Comparison of ENCODE assay signal across 28 cellular contexts in the genomic region with DNA sequence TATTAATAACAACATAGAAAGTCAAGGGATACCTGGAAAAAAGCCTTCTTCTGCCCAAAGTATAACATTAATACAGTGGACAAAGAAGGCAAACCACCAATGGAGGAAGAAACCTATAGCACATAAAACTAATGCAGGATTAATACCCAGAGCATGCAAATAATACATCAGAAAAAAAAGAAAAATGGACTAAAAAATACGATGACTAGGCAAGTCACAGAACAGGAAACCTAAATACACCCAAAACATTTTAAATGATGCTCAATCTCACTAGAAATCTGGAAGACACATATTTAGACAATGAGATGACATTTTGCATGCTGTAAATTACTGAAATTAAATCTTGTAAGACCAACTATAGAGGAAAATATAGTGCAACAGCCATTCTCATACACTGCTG.
"Had no signal": no experiment of that assay in that cellular context is flagged by ENCODE, and none has a peak within 500 bp of the region (broad histone marks: within the 10 kb centered on the region; RNA-seq: fewer than 3 reads in every experiment).

No MANE protein-coding gene starts in this region.

- H3K9me3 Mint-ChIP-seq: activated T-helper 1 cell treated with anti-CD3 and anti-CD28 coated beads, Interleukin-12 subunit alpha, Interleukin-12 subunit beta, Interleukin-2, Interleukin-4 antibody, amounts not matched to agents 30 ng/mL and 10 ng/mL and 1 ng/mL, durations not matched to agents 14 hours and 24 hours and 36 hours had no signal

- H3K4me1 ChIP-seq: left lung, lower lobe of right lung, testis had no signal

- DNase-seq: activated CD4-positive, alpha-beta T cell treated with anti-CD3 and anti-CD28 coated beads for 4 hours; activated CD4-positive, alpha-beta T cell treated with anti-CD3 and anti-CD28 coated beads, Interleukin-2, amount 50 U/mL, for 4 hours; activated gamma-delta T cell; activated naive CD8-positive, alpha-beta T cell treated with anti-CD3 and anti-CD28 coated beads, Interleukin-2, amount 10 ng/mL, durations not matched to agents 7 days and 5 days; activated T-cell treated with anti-CD3 and anti-CD28 coated beads, Interleukin-2, amount 50 U/mL, for 1 hour; amniotic stem cell; caudate nucleus; cortex of kidney; foreskin fibroblast; left lung; lower lobe of right lung; mesendoderm; mucosa of descending colon; nephron progenitor cell; ovary; stimulated activated CD4-positive, alpha-beta T cell treated with anti-CD3 and anti-CD28 coated beads, Interleukin-12 subunit alpha, Interleukin-12 subunit beta, amount 100 ng/mL, for 4 hours; stimulated activated CD4-positive, alpha-beta T cell treated with anti-CD3 and anti-CD28 coated beads, Interleukin-4, amount 100 ng/mL, for 1 hour; stimulated activated naive CD8-positive, alpha-beta T cell treated with anti-CD3 and anti-CD28 coated beads, Interleukin-15, Interleukin-2, amounts not matched to agents 100 U/mL and 50 U/mL, for 24 hours; T-helper 1 cell; testis; transverse colon had no signal

- H3K27me3 ChIP-seq: left lung, neutrophil, ovary, testis, transverse colon had no signal

- H3K36me3 ChIP-seq: ovary had no signal

- H3K27ac ChIP-seq: left lung, lower lobe of right lung, neutrophil, ovary, skin epidermis, testis, transverse colon had no signal

- ATAC-seq: left lung; lower lobe of right lung; mucosa of descending colon; sciatic nerve; stimulated activated naive CD8-positive, alpha-beta T cell treated with anti-CD3 and anti-CD28 coated beads, Interleukin-15, Interleukin-2, amounts not matched to agents 100 U/mL and 50 U/mL, for 24 hours had no signal

- H3K4me1 Mint-ChIP-seq: nephron progenitor cell had no signal

- FAIRE-seq: endothelial cell of umbilical vein, islet of Langerhans had no signal

- H3K4me3 Mint-ChIP-seq: activated naive CD8-positive, alpha-beta T cell treated with anti-CD3 and anti-CD28 coated beads, Interleukin-2, amount 10 ng/mL, durations not matched to agents 7 days and 5 days; activated T-helper 1 cell treated with anti-CD3 and anti-CD28 coated beads, Interleukin-12 subunit alpha, Interleukin-12 subunit beta, Interleukin-2, Interleukin-4 antibody, amounts not matched to agents 30 ng/mL and 10 ng/mL and 1 ng/mL, durations not matched to agents 14 hours and 24 hours and 36 hours; nephron progenitor cell had no signal

- H3K27me3 Mint-ChIP-seq: activated naive CD8-positive, alpha-beta T cell treated with anti-CD3 and anti-CD28 coated beads, Interleukin-2, amount 10 ng/mL, durations not matched to agents 7 days and 5 days; progenitor cell of endocrine pancreas had no signal

- H3K27ac Mint-ChIP-seq: activated naive CD8-positive, alpha-beta T cell treated with anti-CD3 and anti-CD28 coated beads, Interleukin-2, amount 10 ng/mL, durations not matched to agents 7 days and 5 days; activated T-helper 1 cell treated with anti-CD3 and anti-CD28 coated beads, Interleukin-12 subunit alpha, Interleukin-12 subunit beta, Interleukin-2, Interleukin-4 antibody, amounts not matched to agents 30 ng/mL and 10 ng/mL and 1 ng/mL, durations not matched to agents 14 hours and 24 hours and 36 hours; progenitor cell of endocrine pancreas had no signal

- H3K9me3 ChIP-seq: left lung, lower lobe of right lung, mucosa of descending colon, neutrophil, ovary, testis, transverse colon had no signal

- H3K4me3 ChIP-seq: left lung, lower lobe of right lung, mucosa of descending colon, ovary, skin epidermis, testis, transverse colon had no signal
